In genomic region chr17:55266958-55267688, GRCh38 we compare ENCODE assay signal across 13 cellular contexts. TPM values are rescaled to one million over a fixed set of nuclear protein-coding genes. Genes with fewer than 3 reads are reported as not detected.
DNase-seq lines count a peak whose midpoint lies in the region; ATAC-seq, FAIRE-seq and TF ChIP-seq lines count a peak whose summit lies in the region.
"Had no signal": no experiment of that assay in that cellular context is flagged by ENCODE, and none has a peak within 500 bp of the region (broad histone marks: within the 10 kb centered on the region; RNA-seq: fewer than 3 reads in every experiment).

No MANE protein-coding gene starts in this region.

- no peaks in the 10 kb centered on the region for H3K9me3 ChIP-seq in CD4-positive, alpha-beta T cell (ENCODE audit: control insufficient read depth, low read length)
- no peaks in the 10 kb centered on the region for H3K9me3 ChIP-seq in HepG2 (ENCODE audit: low read length)

- H3K4me1 Mint-ChIP-seq in CD4-positive, alpha-beta T cell (ENCODE audit: low read depth), result peaks cover 28% of the 10 kb centered on the region
- H3K4me1 Mint-ChIP-seq in brain, result peaks cover 14% of the 10 kb centered on the region

- no peak overlapping the region for H2AFZ ChIP-seq in HepG2 (ENCODE audit: low read length)

- intact Hi-C loops in CD4-positive, alpha-beta T cell (cut with DNase I, micrococcal nuclease), result loop anchor here in 1 of 2 experiments (10.0 kb wide), 1 partner anchor 302 kb away; the partner anchor contains the start of genes COX11 and STXBP4
- intact Hi-C loops in HepG2 (cut with micrococcal nuclease; ENCODE audit: unreplicated experiment), result loop anchor here (2.0 kb wide), 2 partner anchors 20 to 36 kb away; no protein-coding TSS in a partner anchor

- no peak for DNase-seq in CD4-positive, alpha-beta T cell
- DNase-seq in HepG2 (ENCODE audit: low spot score), result no peak
- no peak for DNase-seq in substantia nigra (lab: John Stamatoyannopoulos, UW)
- DNase-seq in SIG-M5 treated with dmso at 0.1 percent for 504 hours (lab: John Stamatoyannopoulos, UW; ENCODE audit: unreplicated experiment), result no peak
- DNase-seq in OCI-M2 (lab: John Stamatoyannopoulos, UW; ENCODE audit: unreplicated experiment), result no peak
- no peak for DNase-seq in NOMO-1 (lab: John Stamatoyannopoulos, UW; ENCODE audit: unreplicated experiment in 2 of 2)
- DNase-seq in GM13976 (ENCODE audit: low spot score), result no peak
- DNase-seq: activated CD4-positive, alpha-beta T cell treated with anti-CD3 and anti-CD28 coated beads, Interleukin-2, amount 50 U/mL, for 48 hours; NCI-H146; NCI-H226 had no signal

- H3K27ac Mint-ChIP-seq in CD4-positive, alpha-beta T cell, result no peak overlapping the region
- H3K27ac Mint-ChIP-seq in brain, result peak overlapping the region in 1 of 5 experiments; percentile 7

- TF ChIP-seq EP300 in HepG2 (IDR thresholded peaks at IDR 0.05; ENCODE audit: low read depth in 2 of 2, low read length in 2 of 2), result no peak; a peak in 1 of 4 replicates
- no peak for TF ChIP-seq EP300 in HepG2 (CRISPR knock-in tag; IDR thresholded peaks at IDR 0.05; ENCODE audit: borderline replicate concordance)

- 1% methylated on average over 3 of the region's 3 CpGs for WGBS in HepG2 (ENCODE audit: low lambda C conversion rate)

- H4K20me1 ChIP-seq in HepG2 (ENCODE audit: insufficient read depth, low read length), result no peaks in the 10 kb centered on the region

- TF ChIP-seq CTCF in CD4-positive, alpha-beta T cell (IDR thresholded peaks at IDR 0.05), result no peak
- TF ChIP-seq CTCF in brain (conservative IDR thresholded peaks at IDR 0.05), result no peak
- no peak for TF ChIP-seq CTCF in HepG2 (CRISPR knock-in tag; IDR thresholded peaks at IDR 0.05)
- no peak for TF ChIP-seq CTCF in GM13976 (IDR thresholded peaks at IDR 0.05; ENCODE audit: borderline replicate concordance, control extremely low read depth, extremely low read depth, insufficient read depth, missing control alignments)

- TF ChIP-seq RAD21 in HepG2 (CRISPR knock-in tag; IDR thresholded peaks at IDR 0.05), result no peak

- peak overlapping the region; percentile 93 for H3K4me2 ChIP-seq in HepG2 (ENCODE audit: low read depth, low read length)

- H3K36me3 ChIP-seq in HepG2 (replicated peaks in 1 of 2; ENCODE audit: control insufficient read depth in 1 of 2, insufficient read depth in 2 of 2, low read length in 2 of 2), result peaks cover 6 to 40% of the 10 kb centered on the region in 2 experiments

- in situ Hi-C loops in HepG2 (cut with HindIII; ENCODE audit: extremely low pct_ligation_motif_present, low pct_unique_long_range_greater_than_20kb), result no loop called here
- in situ Hi-C loops in GM13976 (cut with MboI; ENCODE audit: low sequenced_read_pairs, unreplicated experiment), result no loop called here

- H3K36me3 Mint-ChIP-seq in CD4-positive, alpha-beta T cell (ENCODE audit: low read depth), result no peaks in the 10 kb centered on the region
- no peaks in the 10 kb centered on the region for H3K36me3 Mint-ChIP-seq in brain
- H3K36me3 Mint-ChIP-seq: naive thymus-derived CD4-positive, alpha-beta T cell had no signal

- BruUV-seq in HepG2 (replicated peaks; lab: Mats Ljungman, UMichigan), result no TSS peak

- POLR2A ChIA-PET in CD4-positive, alpha-beta T cell (lab: Charles Lee), result interaction anchor here (5.1 kb wide), 1 partner anchor 29 kb away, joined by 57 read pairs; no protein-coding TSS in a partner anchor
- POLR2A ChIA-PET in HepG2 (lab: Yijun Ruan, JAX), result interaction anchor here (0.9 to 13.8 kb wide), 7 partner anchors 7 to 38 kb away, joined by 3 to 626 read pairs (median 15); no protein-coding TSS in a partner anchor

- FAIRE-seq in HepG2 (lab: Jason Lieb, UNC), result no peak
- FAIRE-seq: H54 had no signal

- no peak for TF ChIP-seq POLR2A in HepG2 (IDR thresholded peaks at IDR 0.05; ENCODE audit: insufficient read depth in 1 of 2, low read depth in 2 of 2, low read length in 2 of 2)

- CTCF ChIA-PET in CD4-positive, alpha-beta T cell (lab: Charles Lee), result no interaction called here
- CTCF ChIA-PET in HepG2 (lab: Yijun Ruan, JAX; ENCODE audit: low intra/inter-chr PET ratio, low total read pairs), result no interaction called here

- peaks cover 55% of the 10 kb centered on the region for H3K27me3 Mint-ChIP-seq in CD4-positive, alpha-beta T cell
- H3K27me3 Mint-ChIP-seq in brain, result peaks cover 81% of the 10 kb centered on the region

- peak overlapping the region; percentile 81 to 93 (median 83) for H3K4me3 ChIP-seq in HepG2 (replicated peaks in 1 of 3; ENCODE audit: insufficient read depth in 1 of 3, low read depth in 2 of 3, low read length in 3 of 3)

- H3K27me3 ChIP-seq in CD4-positive, alpha-beta T cell (ENCODE audit: control insufficient read depth, insufficient read depth, low read length), result peaks cover 33% of the 10 kb centered on the region
- no peaks in the 10 kb centered on the region; a peak in 1 of 5 replicates for H3K27me3 ChIP-seq in HepG2 (ENCODE audit: control insufficient read depth in 1 of 2, insufficient read depth in 2 of 2, low read length in 2 of 2)

- no peak for ATAC-seq in CD4-positive, alpha-beta T cell (ENCODE audit: poor library complexity)
- no peak for ATAC-seq in HepG2
- ATAC-seq: naive thymus-derived CD4-positive, alpha-beta T cell had no signal

- peaks cover 72% of the 10 kb centered on the region for H3K79me2 ChIP-seq in HepG2 (ENCODE audit: insufficient read depth, low read length)

- peak overlapping the region; percentile 97 for H3K9ac ChIP-seq in HepG2 (ENCODE audit: insufficient read depth, low read depth, low read length)

- H3K4me3 Mint-ChIP-seq in CD4-positive, alpha-beta T cell, result peak overlapping the region; percentile 76
- peak overlapping the region in 4 of 5 experiments; percentile 83 to 86 (median 84) for H3K4me3 Mint-ChIP-seq in brain

- no peaks in the 10 kb centered on the region for H3K9me3 Mint-ChIP-seq in CD4-positive, alpha-beta T cell
- H3K9me3 Mint-ChIP-seq in brain, result peaks cover 0 to 2% (median 0%) of the 10 kb centered on the region in 5 experiments

- peaks cover 12% of the 10 kb centered on the region for H3K4me1 ChIP-seq in HepG2 (ENCODE audit: insufficient read depth, low read length)

- no peak overlapping the region for H3K27ac ChIP-seq in CD4-positive, alpha-beta T cell (ENCODE audit: low read depth, low read length)
- H3K27ac ChIP-seq in HepG2 (ENCODE audit: extremely low read length, insufficient read depth, low read length), result peak overlapping the region; percentile 84
- H3K27ac ChIP-seq in substantia nigra (ENCODE audit: low read depth, low read length, poor library complexity, severe bottlenecking), result peak overlapping the region; percentile 26

TF ChIP-seq in HepG2, 621 proteins besides CTCF, POLR2A, EP300 and RAD21 (continues in another document):
- TF ChIP-seq MTA3 (CRISPR knock-in tag; IDR thresholded peaks at IDR 0.05), result no peak
- TF ChIP-seq ZNF281 (CRISPR knock-in tag; IDR thresholded peaks at IDR 0.05; ENCODE audit: borderline replicate concordance), result no peak
- peak; percentile 84 for TF ChIP-seq RBFOX2 (IDR thresholded peaks at IDR 0.05; ENCODE audit: low read depth, low read length)
- no peak for TF ChIP-seq ZKSCAN1 (IDR thresholded peaks at IDR 0.05; ENCODE audit: low read length)

RNA-seq across cellular contexts. Expression of gene HLF, which starts 2.4 kb away (rescaled TPM):
- total RNA-seq in CD4-positive, alpha-beta T cell, result 1 to 10 TPM; 4.3 to 4.9 TPM
- polyA plus RNA-seq in brain (ENCODE audit: insufficient read depth, low read depth, low replicate concordance) (6.1 TPM), HepG2 (2011; rRNA removed) (346 and 353 TPM in 2 replicates)
- 197 and 202 TPM in 2 replicates for total RNA-seq in HepG2 (2016; rRNA removed; fragmentation: Illumina TruSeq; extraction: Trizol)
- total RNA-seq in HepG2 (2016; cell fraction: cytosol; rRNA removed; fragmentation: Illumina TruSeq; extraction: Trizol; ENCODE audit: low read depth), result 34.5 and 39.5 TPM in 2 replicates
- 175 and 198 TPM in 2 replicates for total RNA-seq in HepG2 (2016; cell fraction: insoluble cytoplasmic fraction; rRNA removed; fragmentation: Illumina TruSeq; extraction: Trizol)
- 156 and 157 TPM in 2 replicates for total RNA-seq in HepG2 (2016; cell fraction: membrane; rRNA removed; fragmentation: Illumina TruSeq; extraction: Trizol)
- total RNA-seq in HepG2 (2016; cell fraction: nucleus; rRNA removed; fragmentation: Illumina TruSeq; extraction: Trizol), result 187 and 216 TPM in 2 replicates
- polyA plus RNA-seq in HepG2 (2011; cell fraction: cytosol; rRNA removed), result 266 and 275 TPM in 2 replicates
- polyA plus RNA-seq in HepG2 (2011; cell fraction: nucleus; rRNA removed), result 442 and 465 TPM in 2 replicates
- 217 and 233 TPM in 2 replicates for polyA plus RNA-seq in HepG2 (2012)
- 21.4 and 26.2 TPM in 2 replicates for polyA plus RNA-seq in HepG2 (2016; cell fraction: cytosol; fragmentation: Illumina TruSeq; extraction: Trizol; ENCODE audit: low read depth)
- 217 and 237 TPM in 2 replicates for polyA plus RNA-seq in HepG2 (2016; cell fraction: insoluble cytoplasmic fraction; fragmentation: Illumina TruSeq; extraction: Trizol; ENCODE audit: low read depth)
- polyA plus RNA-seq in HepG2 (2016; cell fraction: membrane; fragmentation: Illumina TruSeq; extraction: Trizol; ENCODE audit: low read depth), result 106 and 107 TPM in 2 replicates
- polyA plus RNA-seq in HepG2 (2016; cell fraction: nucleus; fragmentation: Illumina TruSeq; extraction: Trizol; ENCODE audit: insufficient read depth, low read depth), result 258 and 265 TPM in 2 replicates
- 1.0 and 1,188 TPM in 2 replicates for polyA minus RNA-seq in HepG2 (2011; rRNA and poly(A)+ RNA removed; ENCODE audit: low replicate concordance)
- 240 and 275 TPM in 2 replicates for polyA minus RNA-seq in HepG2 (2011; cell fraction: cytosol; rRNA and poly(A)+ RNA removed)
- 508 and 622 TPM in 2 replicates for polyA minus RNA-seq in HepG2 (2011; cell fraction: nucleus; rRNA and poly(A)+ RNA removed)

Comparison
In these comparisons a context has a peak if more than half of its experiments do, and no peak if none do; other contexts are left out.
1. RNA of gene HLF, which starts 2.4 kb away (total RNA-seq): 34.5 to 216 TPM in HepG2; 4.3 to 4.9 TPM in CD4-positive, alpha-beta T cell; every median in the first group is over 4 times any median in the second.